ENCODE assay signal across 27 cellular contexts in the genomic region with DNA sequence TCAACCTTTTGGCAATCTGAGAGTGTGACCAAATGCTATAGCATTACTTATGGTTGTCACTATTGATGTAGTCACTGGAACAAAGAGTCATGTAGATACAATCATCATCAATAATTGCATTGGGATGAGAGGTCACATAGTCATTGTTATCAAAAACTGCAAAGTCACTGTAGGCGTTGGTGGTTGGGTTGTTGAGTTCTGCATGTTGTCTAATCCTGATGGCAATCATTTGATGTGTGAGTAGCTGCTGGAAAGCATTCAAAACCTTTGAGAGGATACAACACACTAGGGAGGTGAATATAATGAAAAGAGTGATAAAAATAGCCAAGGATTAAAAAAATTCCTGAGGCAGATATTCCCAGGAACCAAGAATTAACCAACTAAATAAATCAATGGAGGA.
"Had no signal": no experiment of that assay in that cellular context is flagged by ENCODE, and none has a peak within 500 bp of the region (broad histone marks: within the 10 kb centered on the region; RNA-seq: fewer than 3 reads in every experiment).

No MANE protein-coding gene starts in this region.

- H3K4me1 ChIP-seq: left lung, lower lobe of right lung, stomach, testis, thyroid gland, transverse colon, upper lobe of left lung, vagina had no signal

- H3K4me3 ChIP-seq: left lung, lower lobe of right lung, ovary, skin epidermis, stomach, testis, thyroid gland, transverse colon, upper lobe of left lung, vagina had no signal

- H3K27me3 ChIP-seq: left lung, neutrophil, ovary, stomach, testis, thyroid gland, transverse colon, upper lobe of left lung, vagina had no signal

- H3K9me3 ChIP-seq: lower lobe of right lung, neutrophil, ovary, testis, thyroid gland, transverse colon, upper lobe of left lung, vagina had no signal

- H3K36me3 ChIP-seq: left lung, lower lobe of right lung, neutrophil, ovary, stomach, thyroid gland, transverse colon, upper lobe of left lung, vagina had no signal

- H3K27ac ChIP-seq: left lung, lower lobe of right lung, neutrophil, ovary, skin epidermis, stomach, testis, thyroid gland, transverse colon, upper lobe of left lung, vagina had no signal

- ATAC-seq: left colon; left lung; lower lobe of right lung; naive thymus-derived CD8-positive, alpha-beta T cell; right cardiac atrium; sciatic nerve; stimulated activated naive B cell treated with anti-CD40 and anti-IgM and Interleukin-4, amounts not matched to agents 10 μg/mL and 1 μg/mL and 100 μg/mL, for 72 hours; stimulated activated naive CD8-positive, alpha-beta T cell treated with anti-CD3 and anti-CD28 coated beads, Interleukin-15, Interleukin-2, amounts not matched to agents 100 U/mL and 50 U/mL, for 24 hours had no signal

- DNase-seq: hypothalamus; immature natural killer cell; kidney; left colon; left lung; lower lobe of right lung; mammary epithelial cell; mesenchymal stem cell; naive thymus-derived CD8-positive, alpha-beta T cell; occipital lobe; ovary; right cardiac atrium; stimulated activated CD4-positive, alpha-beta T cell treated with anti-CD3 and anti-CD28 coated beads, Interleukin-12 subunit alpha, Interleukin-12 subunit beta, amount 100 ng/mL, for 4 hours; stimulated activated CD4-positive, alpha-beta T cell treated with anti-CD3 and anti-CD28 coated beads, Interleukin-15, amount 100 ng/mL, for 24 hours; stimulated activated CD4-positive, alpha-beta T cell treated with anti-CD3 and anti-CD28 coated beads, Interleukin-2, amount 100 ng/mL, for 24 hours; stimulated activated CD4-positive, alpha-beta T cell treated with anti-CD3 and anti-CD28 coated beads, Interleukin-4, amount 100 ng/mL, for 1 hour; stimulated activated naive B cell treated with anti-CD40 and anti-IgM and Interleukin-4, amounts not matched to agents 10 μg/mL and 1 μg/mL and 100 μg/mL, for 72 hours; stimulated activated naive CD8-positive, alpha-beta T cell treated with anti-CD3 and anti-CD28 coated beads, Interleukin-15, Interleukin-2, amounts not matched to agents 100 U/mL and 50 U/mL, for 24 hours; stomach; testis; thyroid gland; transverse colon; upper lobe of left lung had no signal
